ENCODE assay signal across 8 cellular contexts in the genomic region with DNA sequence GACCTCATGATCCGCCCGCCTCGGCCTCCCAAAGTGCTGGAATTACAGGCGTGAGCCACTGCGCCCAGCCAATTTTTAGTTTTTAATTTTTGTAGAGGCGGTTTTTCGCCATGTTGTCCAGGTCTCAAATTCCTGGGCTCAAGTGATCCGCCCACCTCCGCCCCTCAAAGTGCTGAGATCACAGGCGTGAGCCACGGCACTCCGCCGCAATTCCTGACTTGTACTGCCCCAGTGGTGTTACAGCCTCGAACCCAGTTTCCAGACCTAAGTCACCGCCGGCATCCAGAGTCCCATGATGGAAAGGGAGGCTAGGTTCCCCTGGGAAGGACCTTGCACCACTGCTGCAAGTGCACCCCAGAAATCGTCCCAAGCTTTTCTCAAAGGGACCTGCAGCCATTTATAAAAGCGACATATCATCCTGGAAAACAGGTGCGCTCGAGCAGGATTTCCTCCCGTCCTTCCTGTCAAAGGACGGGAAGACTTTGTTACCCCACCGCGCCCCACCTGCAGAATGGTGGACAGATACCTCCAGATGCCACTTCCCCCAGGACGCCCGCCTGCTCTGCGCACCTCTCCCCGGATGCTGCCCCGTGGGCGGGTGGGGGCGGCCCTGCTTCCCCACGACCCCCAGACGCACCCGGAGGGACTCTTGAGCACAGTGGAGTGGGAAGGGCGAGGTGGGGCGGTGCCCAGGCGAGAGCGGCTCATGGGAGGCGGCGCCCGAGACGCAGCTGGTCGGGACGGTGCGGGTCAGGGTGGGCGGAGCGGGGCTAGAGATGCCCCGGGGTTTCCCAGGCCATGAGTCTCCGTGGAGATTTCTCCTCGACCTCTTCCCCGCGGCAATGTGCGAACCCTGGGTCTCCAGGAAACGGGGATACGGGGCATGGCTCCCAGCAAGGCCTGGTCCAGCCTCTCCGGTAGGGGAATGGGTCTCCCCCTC. TPM values are rescaled to one million over a fixed set of nuclear protein-coding genes. Genes with fewer than 3 reads are reported as not detected.
DNase-seq lines count a peak whose midpoint lies in the region; ATAC-seq and TF ChIP-seq lines count a peak whose summit lies in the region.

No MANE protein-coding gene starts in this region.

- DNase-seq in GM13976 (ENCODE audit: low spot score) (peak; percentile 68), HCT116 (ENCODE audit: low read depth, low spot score) (no peak), T-helper 22 cell (ENCODE audit: low read depth) (peak; percentile 36), caudate nucleus (lab: John Stamatoyannopoulos, UW) (peak in 39 of 61 donors; percentile 8 to 77 (median 51))
- DNase-seq in stimulated activated CD4-positive, alpha-beta T cell treated with anti-CD3 and anti-CD28 coated beads, Interleukin-15, amount 100 ng/mL, for 48 hours (ENCODE audit: low read depth in 2 of 2), result peak; percentile 41 to 58

- no peaks in the 10 kb centered on the region; the same call in 1 of the 2 replicates for H3F3A ChIP-seq in Loucy (ENCODE audit: low read depth)

- H3K9ac ChIP-seq in HCT116 (ENCODE audit: low read length) (peak overlapping the region; percentile 97), Loucy (ENCODE audit: low read depth, low read length, poor library complexity, severe bottlenecking) (peak overlapping the region; percentile 100)

- H3K27me3 ChIP-seq in HCT116 (ENCODE audit: insufficient read depth, low read length), result no peaks in the 10 kb centered on the region
- peaks cover 8% of the 10 kb centered on the region for H3K27me3 ChIP-seq in Loucy (ENCODE audit: insufficient read depth, low read length, poor library complexity, severe bottlenecking)
- no peaks in the 10 kb centered on the region for H3K27me3 ChIP-seq in layer of hippocampus (ENCODE audit: control insufficient read depth, insufficient read depth, low read length)

- in situ Hi-C loops in GM13976 (cut with MboI; ENCODE audit: low sequenced_read_pairs, unreplicated experiment), result no loop called here

- CTCF ChIA-PET in HCT116 (lab: Charles Lee), result interaction anchor here (1.2 kb wide), 1 partner anchor 24 kb away, joined by 6 read pairs; no protein-coding TSS in a partner anchor

- H3K27ac ChIP-seq in HCT116 (ENCODE audit: low read depth, low read length), result peak overlapping the region; percentile 92
- H3K27ac ChIP-seq in caudate nucleus (ENCODE audit: low read depth, low read length), result peak overlapping the region; percentile 90
- H3K27ac ChIP-seq in layer of hippocampus (ENCODE audit: low read depth, low read length), result peak overlapping the region; percentile 94

- ATAC-seq in HCT116, result peak; percentile 71
- ATAC-seq in HG03469 (IDR thresholded peaks at IDR 0.05; ENCODE audit: unreplicated experiment), result no peak

- TSS peak; percentile 83 for BruUV-seq in HCT116 (replicated peaks; lab: Mats Ljungman, UMichigan)

- intact Hi-C loops in HCT116 (cut with micrococcal nuclease), result loop anchor here (10.0 kb wide), 1 partner anchor 422 kb away; the partner anchor contains the start of genes HCFC1 and TMEM187

- no peak for TF ChIP-seq RAD21 in HCT116 (IDR thresholded peaks at IDR 0.05; ENCODE audit: low read depth)

- POLR2A ChIA-PET in HCT116 (lab: Charles Lee), result interaction anchor here (0.6 to 2.5 kb wide), 7 partner anchors 12 to 93 kb away, joined by 3 to 13 read pairs (median 9); partner anchors contain the start of genes DNASE1L1, SLC10A3 and TAFAZZIN

- H3K9me3 ChIP-seq in HCT116 (ENCODE audit: control insufficient read depth in 1 of 2, insufficient read depth in 1 of 2, low read depth in 1 of 2, low read length in 2 of 2) (no peaks in the 10 kb centered on the region), Loucy (ENCODE audit: insufficient read depth, low read depth, low read length) (no peaks in the 10 kb centered on the region)

- TF ChIP-seq CTCF in GM13976 (IDR thresholded peaks at IDR 0.05; ENCODE audit: borderline replicate concordance, control extremely low read depth, extremely low read depth, insufficient read depth, missing control alignments) (no peak), HCT116 (IDR thresholded peaks at IDR 0.05 in 2 of 3, conservative IDR thresholded peaks at IDR 0.05 in 1 of 3; ENCODE audit: borderline replicate concordance in 1 of 3, insufficient read depth in 1 of 3, low read depth in 2 of 3, low read length in 2 of 3) (no peak), Loucy (conservative IDR thresholded peaks at IDR 0.05; ENCODE audit: low read length) (no peak)

- H2AFZ ChIP-seq in HCT116 (ENCODE audit: low read depth, low read length, poor library complexity, severe bottlenecking), result no peak overlapping the region
- H2AFZ ChIP-seq in Loucy (ENCODE audit: low read length), result peak overlapping the region; percentile 80; the same call in 1 of the 2 replicates

- H3K4me1 ChIP-seq in HCT116 (ENCODE audit: control insufficient read depth in 1 of 2, insufficient read depth in 2 of 2, low read length in 2 of 2), result peaks cover 0 to 23% of the 10 kb centered on the region in 2 experiments; a peak in 2 of 4 replicates
- peaks cover 13% of the 10 kb centered on the region for H3K4me1 ChIP-seq in Loucy (ENCODE audit: insufficient read depth, low read length, poor library complexity, severe bottlenecking)

- H3K9me2 ChIP-seq in HCT116 (ENCODE audit: insufficient read depth), result no peaks in the 10 kb centered on the region
- no peaks in the 10 kb centered on the region for H3K9me2 ChIP-seq in Loucy (replicated peaks; ENCODE audit: low read depth, low read length)

- H4K20me1 ChIP-seq in HCT116 (ENCODE audit: insufficient read depth) (no peaks in the 10 kb centered on the region), Loucy (ENCODE audit: insufficient read depth, low read length, poor library complexity, severe bottlenecking) (peaks cover 25% of the 10 kb centered on the region)

- H3K4me3 ChIP-seq in HCT116 (replicated peaks in 1 of 2; ENCODE audit: low read depth in 1 of 2, low read length in 2 of 2) (peak overlapping the region; percentile 84), Loucy (ENCODE audit: low read length, poor library complexity, severe bottlenecking) (peak overlapping the region; percentile 93)

- H3K79me2 ChIP-seq in HCT116 (ENCODE audit: insufficient read depth, low read length) (peaks cover 19% of the 10 kb centered on the region), Loucy (ENCODE audit: insufficient read depth, low read length) (peaks cover 35% of the 10 kb centered on the region)

- TF ChIP-seq POLR2A in HCT116 (IDR thresholded peaks at IDR 0.05; ENCODE audit: borderline replicate concordance, extremely low read depth, insufficient read depth, insufficient read length), result no peak

- H3K36me3 ChIP-seq in HCT116 (ENCODE audit: control insufficient read depth in 1 of 2, insufficient read depth in 2 of 2, low read length in 2 of 2) (peaks cover 0 to 27% of the 10 kb centered on the region in 2 experiments; a peak in 1 of 4 replicates), Loucy (ENCODE audit: insufficient read depth, low read length) (peaks cover 21% of the 10 kb centered on the region; the same call in 1 of the 2 replicates)

- H3K4me2 ChIP-seq in HCT116 (ENCODE audit: low read length), result peak overlapping the region; percentile 85
- peak overlapping the region; percentile 78 for H3K4me2 ChIP-seq in Loucy (ENCODE audit: low read depth, low read length, poor library complexity, severe bottlenecking)

- RAD21 ChIA-PET in HCT116 (lab: Charles Lee; ENCODE audit: low non-redundant PET in 1 of 2, low total read pairs in 2 of 2, uncharacterized antibody in 2 of 2, unreplicated experiment in 2 of 2), result no interaction called here

TF ChIP-seq in HCT116, 20 proteins besides CTCF, POLR2A, EP300 and RAD21:
- TF ChIP-seq, protein P1, sequence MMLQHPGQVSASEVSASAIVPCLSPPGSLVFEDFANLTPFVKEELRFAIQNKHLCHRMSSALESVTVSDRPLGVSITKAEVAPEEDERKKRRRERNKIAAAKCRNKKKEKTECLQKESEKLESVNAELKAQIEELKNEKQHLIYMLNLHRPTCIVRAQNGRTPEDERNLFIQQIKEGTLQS (IDR thresholded peaks at IDR 0.05), result no peak
- no peak for TF ChIP-seq YY1 (IDR thresholded peaks at IDR 0.05; ENCODE audit: extremely low read depth, insufficient replicate concordance, low read depth, low read length)
- no peak for TF ChIP-seq CBX3 (IDR thresholded peaks at IDR 0.05; ENCODE audit: low read depth)
- no peak for TF ChIP-seq EZH2phosphoT487 (IDR thresholded peaks at IDR 0.05; ENCODE audit: borderline replicate concordance)
- TF ChIP-seq SRF (IDR thresholded peaks at IDR 0.05; ENCODE audit: low read depth), result no peak
- TF ChIP-seq, protein P2, sequence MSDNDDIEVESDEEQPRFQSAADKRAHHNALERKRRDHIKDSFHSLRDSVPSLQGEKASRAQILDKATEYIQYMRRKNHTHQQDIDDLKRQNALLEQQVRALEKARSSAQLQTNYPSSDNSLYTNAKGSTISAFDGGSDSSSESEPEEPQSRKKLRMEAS (IDR thresholded peaks at IDR 0.05), result no peak
- TF ChIP-seq CEBPB (IDR thresholded peaks at IDR 0.05; ENCODE audit: low read depth), result no peak
- no peak for TF ChIP-seq SIN3A (IDR thresholded peaks at IDR 0.05; ENCODE audit: low read depth)
- TF ChIP-seq EGR1 (IDR thresholded peaks at IDR 0.05; ENCODE audit: low read depth), result no peak
- TF ChIP-seq ZBTB33 (IDR thresholded peaks at IDR 0.05; ENCODE audit: extremely low read depth, insufficient replicate concordance, low read length), result no peak
- TF ChIP-seq FOSL1 (IDR thresholded peaks at IDR 0.05; ENCODE audit: low read depth), result no peak

RNA-seq across cellular contexts. Expression of gene RPL10, which starts 1.0 kb away (rescaled TPM):
- 3,069 TPM for total RNA-seq in HCT116 (2021; ENCODE audit: unreplicated experiment)
- polyA plus RNA-seq in HCT116 (2012), result 5,638 and 6,597 TPM in 2 replicates

RNA-seq across cellular contexts. Expression of gene DNASE1L1, which starts 11.8 kb away (rescaled TPM):
- 16.5 TPM for total RNA-seq in HCT116 (2021; ENCODE audit: unreplicated experiment)
- polyA plus RNA-seq in HCT116 (2012), result 21.9 and 23.2 TPM in 2 replicates

RNA-seq across cellular contexts. Expression of gene TAFAZZIN, which starts 14.1 kb away (rescaled TPM):
- 28.0 TPM for total RNA-seq in HCT116 (2021; ENCODE audit: unreplicated experiment)
- 27.0 and 27.7 TPM in 2 replicates for polyA plus RNA-seq in HCT116 (2012)

RNA-seq across cellular contexts. Expression of gene EMD, which starts 18.1 kb away (rescaled TPM):
- total RNA-seq in HCT116 (2021; ENCODE audit: unreplicated experiment), result 102 TPM
- 148 TPM in 2 replicates for polyA plus RNA-seq in HCT116 (2012)

RNA-seq across cellular contexts. Expression of gene FLNA, which starts 22.8 kb away (rescaled TPM):
- total RNA-seq in HCT116 (2021; ENCODE audit: unreplicated experiment), result 546 TPM
- 518 and 552 TPM in 2 replicates for polyA plus RNA-seq in HCT116 (2012)
